Comparison of ENCODE assay signal across 8 cellular contexts in genomic region chr6:26272171-26272631, GRCh38.
DNase-seq lines count a peak whose midpoint lies in the region; ATAC-seq, FAIRE-seq and TF ChIP-seq lines count a peak whose summit lies in the region.

No MANE protein-coding gene starts in this region.

- H3K4me3 ChIP-seq in K562: no peak overlapping the region

- no peaks in the 10 kb centered on the region for H3K9me1 ChIP-seq in K562 (ENCODE audit: control insufficient read depth, insufficient read depth, low read length)

- no peaks in the 10 kb centered on the region for H3K9me3 Mint-ChIP-seq in stimulated activated effector memory CD8-positive, alpha-beta T cell treated with anti-CD3 and anti-CD28 coated beads, Interleukin-12 subunit alpha, Interleukin-12 subunit beta, amount 100 ng/mL, for 72 hours

- H3K4me1 Mint-ChIP-seq in stimulated activated effector memory CD8-positive, alpha-beta T cell treated with anti-CD3 and anti-CD28 coated beads, Interleukin-12 subunit alpha, Interleukin-12 subunit beta, amount 100 ng/mL, for 72 hours: peaks cover 15% of the 10 kb centered on the region

- POLR2A ChIA-PET in GM10248 (lab: Yijun Ruan, JAX) (interaction anchor here (0.6 to 6.1 kb wide), 25 partner anchors 9 to 875 kb away, joined by 3 to 90 read pairs (median 5); partner anchors contain the start of gene HMGN4), RWPE1 (lab: Yijun Ruan, JAX; ENCODE audit: low non-redundant PET) (interaction anchor here (0.6 to 4.8 kb wide), 9 partner anchors 13 to 1620 kb away, joined by 3 to 39 read pairs (median 5); a partner anchor contains a TSS), K562 (lab: Yijun Ruan, JAX) (interaction anchor here (0.5 to 7.2 kb wide), 4 partner anchors 12 to 57 kb away, joined by 3 to 57 read pairs (median 30); a partner anchor contains a TSS)

- TF ChIP-seq CTCF in GM10248 (IDR thresholded peaks at IDR 0.05; ENCODE audit: control extremely low read depth, extremely low read depth, low read depth, missing control alignments): peak; percentile 1
- no peak for TF ChIP-seq CTCF in RWPE1 (conservative IDR thresholded peaks at IDR 0.05; ENCODE audit: low read depth)
- TF ChIP-seq CTCF in K562 (IDR thresholded peaks at IDR 0.05 in 2 of 3, conservative IDR thresholded peaks at IDR 0.05 in 1 of 3; ENCODE audit: insufficient read depth in 2 of 3, low read depth in 1 of 3, low read length in 3 of 3): no peak

- TF ChIP-seq RAD21 in K562 (CRISPR knock-in tag; conservative IDR thresholded peaks at IDR 0.05 in 1 of 2, IDR thresholded peaks at IDR 0.05 in 1 of 2): no peak

- H3K4me1 ChIP-seq in K562 (replicated peaks in 1 of 2; ENCODE audit: control insufficient read depth in 2 of 2, insufficient read depth in 2 of 2, low read length in 2 of 2): peaks cover 0 to 3% of the 10 kb centered on the region in 2 experiments; a peak in 1 of 5 replicates

- H3K4me2 ChIP-seq in K562 (ENCODE audit: insufficient read depth, low read length): no peak overlapping the region

- in situ Hi-C loops in K562 (cut with MboI): no loop called here

- no peaks in the 10 kb centered on the region for H3K79me2 ChIP-seq in K562 (ENCODE audit: control insufficient read depth, insufficient read depth, low read length)

- H3K27ac ChIP-seq in RWPE1 (peak overlapping the region; percentile 98), K562 (ENCODE audit: extremely low read depth, low read depth, low read length) (no peak overlapping the region), layer of hippocampus (ENCODE audit: low read depth, low read length) (peak overlapping the region; percentile 13)

- ATAC-seq in HG02642 (IDR thresholded peaks at IDR 0.05; ENCODE audit: poor library complexity, unreplicated experiment) (peak; percentile 35), K562 (no peak)
- ATAC-seq in stimulated activated effector memory CD8-positive, alpha-beta T cell treated with anti-CD3 and anti-CD28 coated beads, Interleukin-12 subunit alpha, Interleukin-12 subunit beta, amount 100 ng/mL, for 72 hours: no peak

- FAIRE-seq in K562 (lab: Jason Lieb, UNC): no peak

- no peak overlapping the region for H2AFZ ChIP-seq in K562 (ENCODE audit: low read depth, low read length)

- CTCF ChIA-PET in GM10248 (lab: Yijun Ruan, JAX): interaction anchor here (0.9 to 9.8 kb wide), 10 partner anchors 12 to 246 kb away, joined by 3 to 133 read pairs (median 4); a partner anchor contains a TSS
- CTCF ChIA-PET in RWPE1 (lab: Yijun Ruan, JAX): interaction anchor here (0.6 kb wide), 1 partner anchor 57 kb away, joined by 3 read pairs; no protein-coding TSS in a partner anchor
- CTCF ChIA-PET in K562 (lab: Yijun Ruan, JAX; ENCODE audit: low intra/inter-chr PET ratio): no interaction called here

- no peak overlapping the region for H3K9ac ChIP-seq in K562 (ENCODE audit: insufficient read depth in 1 of 2, low read depth in 2 of 2, low read length in 2 of 2)

- H3K36me3 ChIP-seq in K562 (ENCODE audit: control insufficient read depth, insufficient read depth, low read length): no peaks in the 10 kb centered on the region

- 92% methylated on average over 27 of the region's 31 CpGs for WGBS in K562 (ENCODE audit: insufficient coverage, low coverage, missing lambda C conversion rate)

- H3K27me3 ChIP-seq in K562 (ENCODE audit: control insufficient read depth in 2 of 2, insufficient read depth in 2 of 2, low read length in 2 of 2) (no peaks in the 10 kb centered on the region), layer of hippocampus (ENCODE audit: control insufficient read depth, insufficient read depth, low read length) (peaks cover 9% of the 10 kb centered on the region)

- no peaks in the 10 kb centered on the region for H4K20me1 ChIP-seq in K562 (replicated peaks; ENCODE audit: control insufficient read depth, insufficient read depth, low read length)

- peaks cover 4% of the 10 kb centered on the region; the same call in 1 of the 2 replicates for H3K9me3 ChIP-seq in K562 (replicated peaks; ENCODE audit: control insufficient read depth, insufficient read depth, low read depth, low read length)

- DNase-seq in GM10248 (ENCODE audit: extremely low spot score) (no peak), RWPE1 (ENCODE audit: low spot score) (no peak), K562 (ENCODE audit: extremely low read depth in 1 of 4, low spot score in 3 of 4) (no peak), NCI-H2081 (lab: John Stamatoyannopoulos, UW) (no peak), glomerular visceral epithelial cell (ENCODE audit: extremely low spot score) (no peak)
- DNase-seq in stimulated activated effector memory CD8-positive, alpha-beta T cell treated with anti-CD3 and anti-CD28 coated beads, Interleukin-12 subunit alpha, Interleukin-12 subunit beta, amount 100 ng/mL, for 72 hours (ENCODE audit: low spot score in 2 of 2): peak; percentile 41 to 86

- no peak overlapping the region for H3K4me3 Mint-ChIP-seq in stimulated activated effector memory CD8-positive, alpha-beta T cell treated with anti-CD3 and anti-CD28 coated beads, Interleukin-12 subunit alpha, Interleukin-12 subunit beta, amount 100 ng/mL, for 72 hours

- intact Hi-C loops in K562 (cut with micrococcal nuclease): no loop called here

- no peak for TF ChIP-seq EP300 in K562 (IDR thresholded peaks at IDR 0.05; ENCODE audit: low read length)

- peaks cover 18% of the 10 kb centered on the region for H3K36me3 Mint-ChIP-seq in stimulated activated effector memory CD8-positive, alpha-beta T cell treated with anti-CD3 and anti-CD28 coated beads, Interleukin-12 subunit alpha, Interleukin-12 subunit beta, amount 100 ng/mL, for 72 hours

- no peak overlapping the region for H3K27ac Mint-ChIP-seq in stimulated activated effector memory CD8-positive, alpha-beta T cell treated with anti-CD3 and anti-CD28 coated beads, Interleukin-12 subunit alpha, Interleukin-12 subunit beta, amount 100 ng/mL, for 72 hours

- no TSS peak for BruUV-seq in K562 (replicated peaks; lab: Mats Ljungman, UMichigan)

- no peak for TF ChIP-seq POLR2A in K562 (conservative IDR thresholded peaks at IDR 0.05)

TF ChIP-seq in K562, 482 proteins besides CTCF, POLR2A, EP300 and RAD21:
- TF ChIP-seq BCOR (IDR thresholded peaks at IDR 0.05): no peak
- TF ChIP-seq, protein P1, sequence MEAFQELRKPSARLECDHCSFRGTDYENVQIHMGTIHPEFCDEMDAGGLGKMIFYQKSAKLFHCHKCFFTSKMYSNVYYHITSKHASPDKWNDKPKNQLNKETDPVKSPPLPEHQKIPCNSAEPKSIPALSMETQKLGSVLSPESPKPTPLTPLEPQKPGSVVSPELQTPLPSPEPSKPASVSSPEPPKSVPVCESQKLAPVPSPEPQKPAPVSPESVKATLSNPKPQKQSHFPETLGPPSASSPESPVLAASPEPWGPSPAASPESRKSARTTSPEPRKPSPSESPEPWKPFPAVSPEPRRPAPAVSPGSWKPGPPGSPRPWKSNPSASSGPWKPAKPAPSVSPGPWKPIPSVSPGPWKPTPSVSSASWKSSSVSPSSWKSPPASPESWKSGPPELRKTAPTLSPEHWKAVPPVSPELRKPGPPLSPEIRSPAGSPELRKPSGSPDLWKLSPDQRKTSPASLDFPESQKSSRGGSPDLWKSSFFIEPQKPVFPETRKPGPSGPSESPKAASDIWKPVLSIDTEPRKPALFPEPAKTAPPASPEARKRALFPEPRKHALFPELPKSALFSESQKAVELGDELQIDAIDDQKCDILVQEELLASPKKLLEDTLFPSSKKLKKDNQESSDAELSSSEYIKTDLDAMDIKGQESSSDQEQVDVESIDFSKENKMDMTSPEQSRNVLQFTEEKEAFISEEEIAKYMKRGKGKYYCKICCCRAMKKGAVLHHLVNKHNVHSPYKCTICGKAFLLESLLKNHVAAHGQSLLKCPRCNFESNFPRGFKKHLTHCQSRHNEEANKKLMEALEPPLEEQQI (IDR thresholded peaks at IDR 0.05): 0 out of 2 replicates have a peak, but pooled peaks have one; percentile 17
- TF ChIP-seq NFATC3 (IDR thresholded peaks at IDR 0.05): no peak
- TF ChIP-seq, protein P2, sequence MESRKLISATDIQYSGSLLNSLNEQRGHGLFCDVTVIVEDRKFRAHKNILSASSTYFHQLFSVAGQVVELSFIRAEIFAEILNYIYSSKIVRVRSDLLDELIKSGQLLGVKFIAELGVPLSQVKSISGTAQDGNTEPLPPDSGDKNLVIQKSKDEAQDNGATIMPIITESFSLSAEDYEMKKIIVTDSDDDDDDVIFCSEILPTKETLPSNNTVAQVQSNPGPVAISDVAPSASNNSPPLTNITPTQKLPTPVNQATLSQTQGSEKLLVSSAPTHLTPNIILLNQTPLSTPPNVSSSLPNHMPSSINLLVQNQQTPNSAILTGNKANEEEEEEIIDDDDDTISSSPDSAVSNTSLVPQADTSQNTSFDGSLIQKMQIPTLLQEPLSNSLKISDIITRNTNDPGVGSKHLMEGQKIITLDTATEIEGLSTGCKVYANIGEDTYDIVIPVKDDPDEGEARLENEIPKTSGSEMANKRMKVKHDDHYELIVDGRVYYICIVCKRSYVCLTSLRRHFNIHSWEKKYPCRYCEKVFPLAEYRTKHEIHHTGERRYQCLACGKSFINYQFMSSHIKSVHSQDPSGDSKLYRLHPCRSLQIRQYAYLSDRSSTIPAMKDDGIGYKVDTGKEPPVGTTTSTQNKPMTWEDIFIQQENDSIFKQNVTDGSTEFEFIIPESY (CRISPR knock-in tag; IDR thresholded peaks at IDR 0.05): peak; percentile 97
- TF ChIP-seq, protein P3, sequence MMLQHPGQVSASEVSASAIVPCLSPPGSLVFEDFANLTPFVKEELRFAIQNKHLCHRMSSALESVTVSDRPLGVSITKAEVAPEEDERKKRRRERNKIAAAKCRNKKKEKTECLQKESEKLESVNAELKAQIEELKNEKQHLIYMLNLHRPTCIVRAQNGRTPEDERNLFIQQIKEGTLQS (IDR thresholded peaks at IDR 0.05): peak; percentile 43; the same call in 1 of the 2 replicates
- TF ChIP-seq, protein P3 (CRISPR knock-in tag; conservative IDR thresholded peaks at IDR 0.05): no peak

Comparison
In these comparisons a context has a peak if more than half of its experiments do, and no peak if none do; other contexts are left out.
1. DNase-seq: peak in stimulated activated effector memory CD8-positive, alpha-beta T cell treated with anti-CD3 and anti-CD28 coated beads, Interleukin-12 subunit alpha, Interleukin-12 subunit beta, amount 100 ng/mL, for 72 hours (2 of 2); none in GM10248 (single experiment), RWPE1 (single experiment), K562 (0 of 4), NCI-H2081 (0 of 2) and glomerular visceral epithelial cell (single experiment).